Comparison of ENCODE assay signal across 28 cellular contexts in genomic region chr21:25891596-25891995, GRCh38.
"Had no signal": no experiment of that assay in that cellular context is flagged by ENCODE, and none has a peak within 500 bp of the region (broad histone marks: within the 10 kb centered on the region; RNA-seq: fewer than 3 reads in every experiment).

No MANE protein-coding gene starts in this region.

- H3K9me3 ChIP-seq: esophagus muscularis mucosa, gastroesophageal sphincter, left lung, suprapubic skin, transverse colon, upper lobe of right lung, uterus had no signal

- H3K4me2 ChIP-seq: neural progenitor cell had no signal

- H3K36me3 ChIP-seq: uterus had no signal

- H3K27me3 ChIP-seq: esophagus muscularis mucosa, foreskin keratinocyte, gastroesophageal sphincter, heart right ventricle, left lung, neural progenitor cell, right lobe of liver, suprapubic skin, transverse colon, upper lobe of right lung, uterus had no signal

- ATAC-seq: foreskin keratinocyte; gastroesophageal sphincter; heart right ventricle; left cardiac atrium; left lung; naive thymus-derived CD4-positive, alpha-beta T cell; right lobe of liver; stimulated activated naive CD8-positive, alpha-beta T cell treated with anti-CD3 and anti-CD28 coated beads, Interleukin-15, amount 100 ng/mL, for 72 hours; upper lobe of right lung had no signal

- H2AFZ ChIP-seq: neural progenitor cell, parathyroid adenoma had no signal

- DNase-seq: dermis blood vessel endothelial cell; effector memory CD4-positive, alpha-beta T cell; foreskin keratinocyte; heart right ventricle; hippocampal formation; left cardiac atrium; left lung; mammary epithelial cell; mesendoderm; midbrain; naive thymus-derived CD4-positive, alpha-beta T cell; right lobe of liver; small intestine; stimulated activated CD4-positive, alpha-beta T cell treated with anti-CD3 and anti-CD28 coated beads, Interleukin-1b, Interleukin-23, amount 100 ng/mL, for 48 hours; stimulated activated naive CD4-positive, alpha-beta T cell; stimulated activated naive CD8-positive, alpha-beta T cell treated with anti-CD3 and anti-CD28 coated beads, Interleukin-15, amount 100 ng/mL, for 72 hours; transverse colon; upper lobe of right lung; uterus had no signal

- H3K4me1 ChIP-seq: foreskin keratinocyte, parathyroid adenoma, upper lobe of right lung, uterus had no signal

- H3K27ac Mint-ChIP-seq: naive thymus-derived CD4-positive, alpha-beta T cell; nephron; neural progenitor cell; progenitor cell of endocrine pancreas; stimulated activated naive CD8-positive, alpha-beta T cell treated with anti-CD3 and anti-CD28 coated beads, Interleukin-15, amount 100 ng/mL, for 72 hours had no signal

- H3K4me3 Mint-ChIP-seq: naive thymus-derived CD4-positive, alpha-beta T cell; nephron; neural progenitor cell; stimulated activated naive CD8-positive, alpha-beta T cell treated with anti-CD3 and anti-CD28 coated beads, Interleukin-15, amount 100 ng/mL, for 72 hours had no signal

- H3K9me3 Mint-ChIP-seq: naive thymus-derived CD4-positive, alpha-beta T cell; stimulated activated naive CD8-positive, alpha-beta T cell treated with anti-CD3 and anti-CD28 coated beads, Interleukin-15, amount 100 ng/mL, for 72 hours had no signal

- H3K9ac ChIP-seq: neural progenitor cell, parathyroid adenoma had no signal

- FAIRE-seq: endothelial cell of umbilical vein, small intestine had no signal

- H3K79me2 ChIP-seq: parathyroid adenoma had no signal

- H3K4me3 ChIP-seq: coronary artery, esophagus muscularis mucosa, gastroesophageal sphincter, heart right ventricle, left lung, neural progenitor cell, right lobe of liver, suprapubic skin, transverse colon, upper lobe of right lung, uterus had no signal

- H3K27me3 Mint-ChIP-seq: progenitor cell of endocrine pancreas; stimulated activated naive CD8-positive, alpha-beta T cell treated with anti-CD3 and anti-CD28 coated beads, Interleukin-15, amount 100 ng/mL, for 72 hours had no signal

- H3K27ac ChIP-seq: coronary artery, esophagus muscularis mucosa, foreskin keratinocyte, gastroesophageal sphincter, heart right ventricle, left lung, neural progenitor cell, parathyroid adenoma, right lobe of liver, suprapubic skin, transverse colon, upper lobe of right lung, uterus had no signal

- H3K4me1 Mint-ChIP-seq: neural progenitor cell had no signal
